14 cellular contexts compared by ENCODE assay signal in the genomic region with DNA sequence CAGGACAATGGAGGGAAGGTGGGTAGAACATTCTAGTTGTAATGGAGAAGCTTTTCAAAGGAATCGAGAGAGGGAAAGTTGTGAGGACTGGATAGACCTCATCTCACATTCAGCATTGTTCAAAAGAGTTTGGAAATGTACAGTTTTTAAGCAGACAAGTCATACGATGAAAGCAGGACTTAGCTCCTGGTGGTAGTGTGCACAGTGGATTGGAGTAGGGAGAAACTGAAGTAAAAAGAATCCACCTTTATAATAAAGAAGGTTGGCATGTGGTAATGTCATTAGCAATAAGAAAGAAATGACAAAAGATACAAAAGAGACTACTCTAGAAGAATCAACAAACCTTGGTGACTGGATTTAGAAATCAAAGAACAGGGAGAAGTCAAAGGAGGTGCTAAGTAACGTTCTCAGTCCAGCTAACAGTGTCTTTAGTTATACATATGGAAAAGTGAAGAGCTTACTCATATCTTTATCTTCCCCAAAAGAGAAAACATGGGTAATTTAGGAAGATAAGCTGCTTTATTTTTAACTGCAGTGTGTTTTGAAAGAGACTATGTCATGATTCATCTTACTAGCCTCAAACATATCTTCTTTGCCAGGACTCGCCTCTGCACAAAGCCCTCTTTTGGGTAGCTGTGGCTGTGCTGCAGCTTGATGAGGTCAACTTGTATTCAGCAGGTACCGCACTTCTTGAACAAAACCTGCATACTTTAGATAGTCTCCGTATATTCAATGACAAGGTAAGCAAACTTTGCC. TPM values are rescaled to one million over a fixed set of nuclear protein-coding genes. Genes with fewer than 3 reads are reported as not detected.
DNase-seq lines count a peak whose midpoint lies in the region; ATAC-seq and TF ChIP-seq lines count a peak whose summit lies in the region.
"Had no signal": no experiment of that assay in that cellular context is flagged by ENCODE, and none has a peak within 500 bp of the region (broad histone marks: within the 10 kb centered on the region; RNA-seq: fewer than 3 reads in every experiment).

No MANE protein-coding gene starts in this region.

- peaks cover 15% of the 10 kb centered on the region for H3K4me1 ChIP-seq in GM23248 (ENCODE audit: insufficient read depth)
- H3K4me1 ChIP-seq: lower lobe of right lung, vagina had no signal

- no peaks in the 10 kb centered on the region for H3K27me3 Mint-ChIP-seq in progenitor cell of endocrine pancreas
- H3K27me3 Mint-ChIP-seq: activated naive CD8-positive, alpha-beta T cell treated with anti-CD3 and anti-CD28 coated beads, Interleukin-2, amount 10 ng/mL, durations not matched to agents 7 days and 5 days had no signal

- H3F3A ChIP-seq in GM23248 (ENCODE audit: insufficient read depth) = peaks cover 26% of the 10 kb centered on the region

- in situ Hi-C loops in GM23248 (cut with MboI) = no loop called here

- no peak overlapping the region for H3K4me3 ChIP-seq in GM23248
- H3K4me3 ChIP-seq: lower lobe of right lung, SK-N-MC, vagina had no signal

- H3K9me3 ChIP-seq in GM23248 (ENCODE audit: low read depth) = no peaks in the 10 kb centered on the region
- H3K9me3 ChIP-seq: lower lobe of right lung, vagina had no signal

- DNase-seq in GM23248 (peak; percentile 86), OCI-M1 (lab: John Stamatoyannopoulos, UW) (peak; percentile 87), dedifferentiated amniotic fluid mesenchymal stem cell (ENCODE audit: extremely low spot score) (peak; percentile 52), progenitor cell of endocrine pancreas (ENCODE audit: low spot score, unreplicated experiment) (no peak), NCI-H510A treated with DMSO at 0.1 percent for 48 hours (lab: John Stamatoyannopoulos, UW) (no peak), HuH-7 (ENCODE audit: low spot score) (no peak)
- DNase-seq: activated CD8-positive, alpha-beta memory T cell treated with anti-CD3 and anti-CD28 coated beads for 24 hours; activated naive CD8-positive, alpha-beta T cell treated with anti-CD3 and anti-CD28 coated beads, Interleukin-2, amount 10 ng/mL, durations not matched to agents 7 days and 5 days; GDM1; lower lobe of right lung had no signal

- H3K79me2 ChIP-seq in GM23248 (ENCODE audit: insufficient read depth) = no peaks in the 10 kb centered on the region

- H2AFZ ChIP-seq in GM23248 = no peak overlapping the region

- no peak for TF ChIP-seq CTCF in progenitor cell of endocrine pancreas (IDR thresholded peaks at IDR 0.05; ENCODE audit: unreplicated experiment)

- peak overlapping the region; percentile 48 for H3K4me2 ChIP-seq in GM23248 (ENCODE audit: unreplicated experiment)

- no peak overlapping the region for H3K9ac ChIP-seq in GM23248

- no peaks in the 10 kb centered on the region for H3K9me3 Mint-ChIP-seq in progenitor cell of endocrine pancreas (ENCODE audit: low read depth)
- H3K9me3 Mint-ChIP-seq: activated naive CD8-positive, alpha-beta T cell treated with anti-CD3 and anti-CD28 coated beads, Interleukin-2, amount 10 ng/mL, durations not matched to agents 7 days and 5 days had no signal

- H3K36me3 ChIP-seq in GM23248 (ENCODE audit: low read depth) = peaks cover 28% of the 10 kb centered on the region

- peak overlapping the region; percentile 12 for H3K27ac Mint-ChIP-seq in progenitor cell of endocrine pancreas
- H3K27ac Mint-ChIP-seq: activated naive CD8-positive, alpha-beta T cell treated with anti-CD3 and anti-CD28 coated beads, Interleukin-2, amount 10 ng/mL, durations not matched to agents 7 days and 5 days had no signal

- H3K27me3 ChIP-seq in GM23248 (replicated peaks; ENCODE audit: insufficient read depth) = no peaks in the 10 kb centered on the region
- H3K27me3 ChIP-seq: vagina had no signal

- H3K27ac ChIP-seq in GM23248 = peak overlapping the region; percentile 27
- H3K27ac ChIP-seq: lower lobe of right lung, SK-N-MC, vagina had no signal

- no peak for ATAC-seq in HG02840 (IDR thresholded peaks at IDR 0.05; ENCODE audit: low FRiP score, unreplicated experiment)
- ATAC-seq: lower lobe of right lung had no signal

- no peak overlapping the region for H3K4me3 Mint-ChIP-seq in progenitor cell of endocrine pancreas (ENCODE audit: low read depth)
- H3K4me3 Mint-ChIP-seq: activated naive CD8-positive, alpha-beta T cell treated with anti-CD3 and anti-CD28 coated beads, Interleukin-2, amount 10 ng/mL, durations not matched to agents 7 days and 5 days had no signal

- WGBS in GM23248 (ENCODE audit: low coverage in 1 of 2, low lambda C conversion rate in 2 of 2, missing lambda C conversion rate in 2 of 2), 2 experiments = 63 to 65% methylated on average over 6 of the region's 6 CpGs

- peaks cover 5% of the 10 kb centered on the region for H3K4me1 Mint-ChIP-seq in progenitor cell of endocrine pancreas (ENCODE audit: low read depth)
- H3K4me1 Mint-ChIP-seq: activated naive CD8-positive, alpha-beta T cell treated with anti-CD3 and anti-CD28 coated beads, Interleukin-2, amount 10 ng/mL, durations not matched to agents 7 days and 5 days had no signal

- peaks cover 14% of the 10 kb centered on the region for H3K36me3 Mint-ChIP-seq in progenitor cell of endocrine pancreas (ENCODE audit: insufficient read depth)

- no peaks in the 10 kb centered on the region for H4K20me1 ChIP-seq in GM23248 (ENCODE audit: insufficient read depth)

- H3K9me2 ChIP-seq in GM23248 (ENCODE audit: insufficient read depth) = no peaks in the 10 kb centered on the region

RNA-seq across cellular contexts. Expression of a gene that starts 18.7 kb away (rescaled TPM):
- 0.86 and 0.89 TPM in 2 replicates for total RNA-seq in GM23248 (2014; rRNA removed; shearing (Covaris generic))
- polyA plus RNA-seq in GM23248 (2016; fragmentation: Nextera tagmentation; extraction: Ambion mirVana) = 0.40 and 0.62 TPM in 2 replicates
- not detected in 2 replicates for total RNA-seq in progenitor cell of endocrine pancreas

RNA-seq across cellular contexts. Expression of a gene that starts 26.2 kb away (rescaled TPM):
- total RNA-seq in GM23248 (2014; rRNA removed; shearing (Covaris generic)) = 0.22 TPM in 1 of 2 replicates, not detected in the other
- 0.49 and 0.51 TPM in 2 replicates for polyA plus RNA-seq in GM23248 (2016; fragmentation: Nextera tagmentation; extraction: Ambion mirVana)
- total RNA-seq in progenitor cell of endocrine pancreas = not detected in 2 replicates
- total RNA-seq: frontal cortex had no signal

RNA-seq across cellular contexts. Expression of a gene that starts 43.0 kb away (rescaled TPM):
- total RNA-seq in GM23248 (2014; rRNA removed; shearing (Covaris generic)) = not detected in 2 replicates
- 0.25 TPM in 1 of 2 replicates, not detected in the other for polyA plus RNA-seq in GM23248 (2016; fragmentation: Nextera tagmentation; extraction: Ambion mirVana)
- total RNA-seq in progenitor cell of endocrine pancreas = not detected in 2 replicates
- total RNA-seq: vagina had no signal

RNA-seq across cellular contexts. Expression of a gene that starts 51.4 kb away (rescaled TPM):
- total RNA-seq in GM23248 (2014; rRNA removed; shearing (Covaris generic)) = 0.22 TPM in 1 of 2 replicates, not detected in the other
- polyA plus RNA-seq in GM23248 (2016; fragmentation: Nextera tagmentation; extraction: Ambion mirVana) = 0.38 and 0.40 TPM in 2 replicates
- 65.5 and 66.1 TPM in 2 replicates for total RNA-seq in progenitor cell of endocrine pancreas

Comparison
In these comparisons a context has a peak if more than half of its experiments do, and no peak if none do; other contexts are left out.
1. DNase-seq: peak in GM23248 (single experiment), OCI-M1 (single experiment) and dedifferentiated amniotic fluid mesenchymal stem cell (single experiment); none in progenitor cell of endocrine pancreas (single experiment), NCI-H510A treated with DMSO at 0.1 percent for 48 hours (single experiment) and HuH-7 (single experiment).